ENCODE assay signal across 8 cellular contexts in the genomic region with DNA sequence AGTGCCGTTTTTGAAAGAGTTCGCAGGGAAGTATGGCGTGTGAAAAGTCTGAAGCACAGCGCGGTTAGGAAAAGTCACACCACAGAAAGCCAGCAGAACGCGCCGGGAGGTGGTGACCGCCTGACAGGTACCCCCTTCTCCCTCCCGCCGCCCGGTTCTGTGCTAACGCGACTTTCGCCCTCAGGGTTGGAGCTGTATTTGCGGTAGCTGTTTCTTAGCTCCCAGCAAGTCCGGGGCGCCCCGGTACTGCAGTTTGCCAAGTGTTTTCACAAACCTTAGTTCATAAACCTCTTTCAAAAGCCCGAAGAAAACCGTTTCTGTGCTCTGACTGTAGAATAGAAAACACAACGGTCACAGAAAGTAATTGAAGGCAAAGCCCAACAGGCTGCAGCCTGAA. TPM values are rescaled to one million over a fixed set of nuclear protein-coding genes. Genes with fewer than 3 reads are reported as not detected.
DNase-seq lines count a peak whose midpoint lies in the region; ATAC-seq and TF ChIP-seq lines count a peak whose summit lies in the region.

No MANE protein-coding gene starts in this region.

- no peaks in the 10 kb centered on the region for H3K9me3 Mint-ChIP-seq in chondrocyte (ENCODE audit: low read depth)

- H3K36me3 Mint-ChIP-seq in chondrocyte (ENCODE audit: low read depth) = no peaks in the 10 kb centered on the region

- H3K27ac ChIP-seq in right lobe of liver = peak overlapping the region; percentile 73 to 88 (median 78)

- intact Hi-C loops in right lobe of liver (cut with DNase I) = no loop called here

- peak overlapping the region; percentile 83 to 95 (median 86) for H3K4me3 ChIP-seq in right lobe of liver

- H3K36me3 ChIP-seq in right lobe of liver = no peaks in the 10 kb centered on the region

- H3K4me3 Mint-ChIP-seq in chondrocyte (ENCODE audit: unreplicated experiment) = peak overlapping the region; percentile 100

- TF ChIP-seq CTCF in chondrocyte (IDR thresholded peaks at IDR 0.05) = no peak
- no peak for TF ChIP-seq CTCF in right lobe of liver (IDR thresholded peaks at IDR 0.05)

- DNase-seq in COR-L47 (lab: John Stamatoyannopoulos, UW) (peak; percentile 67), T-helper 22 cell (ENCODE audit: low read depth) (peak; percentile 32), chondrocyte (ENCODE audit: low spot score) (peak; percentile 82), right lobe of liver (peak; percentile 60 to 68 (median 61)), GM19240 (ENCODE audit: insufficient read length, low spot score) (no peak)
- DNase-seq in stimulated activated CD8-positive, alpha-beta memory T cell treated with anti-CD3 and anti-CD28 coated beads, Interleukin-4, amount 100 ng/mL, for 48 hours = peak; percentile 71

- peaks cover 24% of the 10 kb centered on the region for H3K4me1 Mint-ChIP-seq in chondrocyte (ENCODE audit: low read depth)

- WGBS in right lobe of liver (ENCODE audit: insufficient coverage, low coverage, low lambda C conversion rate, missing lambda C conversion rate) = under 1% methylated on average over 18 of the region's 22 CpGs

- H3K27me3 ChIP-seq in right lobe of liver = no peaks in the 10 kb centered on the region

- H3K9me3 ChIP-seq in right lobe of liver = no peaks in the 10 kb centered on the region

- no peak for TF ChIP-seq POLR2A in right lobe of liver (IDR thresholded peaks at IDR 0.05)

- peaks cover 16% of the 10 kb centered on the region for H3K27me3 Mint-ChIP-seq in chondrocyte (ENCODE audit: low read depth)

- ATAC-seq in GM19452 (IDR thresholded peaks at IDR 0.05; ENCODE audit: unreplicated experiment) = peak; percentile 53
- peak; percentile 48 for ATAC-seq in HG03460 (IDR thresholded peaks at IDR 0.05; ENCODE audit: unreplicated experiment)
- peak; percentile 23 to 54 (median 36) for ATAC-seq in right lobe of liver

- H3K4me1 ChIP-seq in right lobe of liver = no peaks in the 10 kb centered on the region

- peak overlapping the region; percentile 87 for H3K27ac Mint-ChIP-seq in chondrocyte (ENCODE audit: unreplicated experiment)

RNA-seq across cellular contexts. Expression of gene CRYBG3, which starts 0.4 kb away (rescaled TPM):
- total RNA-seq in chondrocyte (15.5 to 17.7 TPM (median 15.6 TPM) in 3 replicates), right lobe of liver (10 to 100 TPM in 1 of 6 experiments, 1 to 10 TPM in 5; 4.7 to 10.2 (median 5.0) TPM)

RNA-seq across cellular contexts. Expression of gene ARL6, which starts 56.9 kb away (rescaled TPM):
- total RNA-seq in chondrocyte (4.5 to 8.0 TPM (median 4.7 TPM) in 3 replicates), right lobe of liver (1 to 10 TPM; 1.4 to 3.3 (median 2.6) TPM)
